1 cellular context compared by ENCODE assay signal in genomic region chr7:75971961-75972763, GRCh38.
TF ChIP-seq lines count a peak whose summit lies in the region.

No MANE protein-coding gene starts in this region.

TF ChIP-seq in GM23338, 12 proteins besides CTCF, POLR2A, EP300 and RAD21 (continued from another document):
- TF ChIP-seq ZNF462 (CRISPR knock-in tag; IDR thresholded peaks at IDR 0.05) (no peak), JUNB (IDR thresholded peaks at IDR 0.05; ENCODE audit: unreplicated experiment) (no peak), EZH2phosphoT487 (IDR thresholded peaks at IDR 0.05; ENCODE audit: unreplicated experiment) (no peak), EZH2 (IDR thresholded peaks at IDR 0.05; ENCODE audit: low read depth, unreplicated experiment) (no peak), CREB1 (CRISPR knock-in tag; IDR thresholded peaks at IDR 0.05; ENCODE audit: low read depth) (no peak), ZNF114 (CRISPR knock-in tag; IDR thresholded peaks at IDR 0.05) (no peak)
- TF ChIP-seq, protein P1, sequence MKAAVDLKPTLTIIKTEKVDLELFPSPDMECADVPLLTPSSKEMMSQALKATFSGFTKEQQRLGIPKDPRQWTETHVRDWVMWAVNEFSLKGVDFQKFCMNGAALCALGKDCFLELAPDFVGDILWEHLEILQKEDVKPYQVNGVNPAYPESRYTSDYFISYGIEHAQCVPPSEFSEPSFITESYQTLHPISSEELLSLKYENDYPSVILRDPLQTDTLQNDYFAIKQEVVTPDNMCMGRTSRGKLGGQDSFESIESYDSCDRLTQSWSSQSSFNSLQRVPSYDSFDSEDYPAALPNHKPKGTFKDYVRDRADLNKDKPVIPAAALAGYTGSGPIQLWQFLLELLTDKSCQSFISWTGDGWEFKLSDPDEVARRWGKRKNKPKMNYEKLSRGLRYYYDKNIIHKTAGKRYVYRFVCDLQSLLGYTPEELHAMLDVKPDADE (IDR thresholded peaks at IDR 0.05), result no peak
